In genomic region chr13:95505265-95505664, GRCh38 we compare ENCODE assay signal across 29 cellular contexts. TPM values are rescaled to one million over a fixed set of nuclear protein-coding genes. Genes with fewer than 3 reads are reported as not detected.
DNase-seq lines count a peak whose midpoint lies in the region; ATAC-seq and TF ChIP-seq lines count a peak whose summit lies in the region.
"Had no signal": no experiment of that assay in that cellular context is flagged by ENCODE, and none has a peak within 500 bp of the region (broad histone marks: within the 10 kb centered on the region; RNA-seq: fewer than 3 reads in every experiment).

No MANE protein-coding gene starts in this region.

- DNase-seq in Right ventricle myocardium inferior (ENCODE audit: missing footprints) (no peak), left ventricle myocardium inferior (no peak), body of pancreas (peak in 3 of 4 donors; percentile 39 to 57 (median 43)), iPS-NIHi7 (ENCODE audit: extremely low spot score) (peak; percentile 59), thoracic aorta (ENCODE audit: low spot score) (no peak), NCI-H1930 (lab: John Stamatoyannopoulos, UW) (no peak)
- DNase-seq: activated CD4-positive, alpha-beta T cell treated with anti-CD3 and anti-CD28 coated beads for 1 hour; activated naive CD4-positive, alpha-beta T cell treated with anti-CD3 and anti-CD28 coated beads for 36 hours; activated T-cell treated with anti-CD3 and anti-CD28 coated beads, Interleukin-2, amount 50 U/mL, for 48 hours; DMS53; erythroblast; foreskin keratinocyte; GF-D8; hypothalamus; kidney; naive thymus-derived CD4-positive, alpha-beta T cell; NCI-H2029; NCI-H446 treated with DMSO at 0.1 percent for 48 hours; ovary; right lobe of liver; stimulated activated CD4-positive, alpha-beta T cell treated with anti-CD3 and anti-CD28 coated beads, Interleukin-15, amount 100 ng/mL, for 24 hours; T1000 had no signal

- no peak for TF ChIP-seq POLR2A in body of pancreas (IDR thresholded peaks at IDR 0.05)

- peak; percentile 44 for ATAC-seq in Right ventricle myocardium inferior
- peak; percentile 42 for ATAC-seq in body of pancreas
- ATAC-seq in thoracic aorta (ENCODE audit: insufficient number of reproducible peaks, low FRiP score, low read depth) = peak; percentile 57
- ATAC-seq in HG02885 (IDR thresholded peaks at IDR 0.05; ENCODE audit: poor library complexity, unreplicated experiment) = no peak
- no peak for ATAC-seq in HG02798 (IDR thresholded peaks at IDR 0.05; ENCODE audit: poor library complexity, unreplicated experiment)
- ATAC-seq: foreskin keratinocyte; naive thymus-derived CD4-positive, alpha-beta T cell; right lobe of liver; SK-N-SH treated with all-trans-retinoic acid at 6 μM for 48 hours had no signal

- H3K9me3 ChIP-seq in left ventricle myocardium inferior (replicated peaks) (peaks cover 12% of the 10 kb centered on the region), body of pancreas (no peaks in the 10 kb centered on the region), thoracic aorta (no peaks in the 10 kb centered on the region)
- H3K9me3 ChIP-seq: ovary, right lobe of liver had no signal

- H3K4me1 ChIP-seq in left ventricle myocardium inferior = no peaks in the 10 kb centered on the region
- peaks cover 9% of the 10 kb centered on the region for H3K4me1 ChIP-seq in body of pancreas
- peaks cover 0 to 15% of the 10 kb centered on the region in 2 donors for H3K4me1 ChIP-seq in thoracic aorta (ENCODE audit: control insufficient read depth in 1 of 2, low read depth in 2 of 2)
- H3K4me1 ChIP-seq: right lobe of liver had no signal

- no peak for TF ChIP-seq CTCF in left ventricle myocardium inferior (IDR thresholded peaks at IDR 0.05; ENCODE audit: borderline replicate concordance)
- no peak for TF ChIP-seq CTCF in body of pancreas (IDR thresholded peaks at IDR 0.05)
- TF ChIP-seq CTCF in thoracic aorta (IDR thresholded peaks at IDR 0.05) = no peak

- no peaks in the 10 kb centered on the region for H3K27me3 ChIP-seq in left ventricle myocardium inferior (ENCODE audit: low read depth)
- no peaks in the 10 kb centered on the region for H3K27me3 ChIP-seq in body of pancreas
- H3K27me3 ChIP-seq in thoracic aorta (replicated peaks; ENCODE audit: insufficient read depth) = no peaks in the 10 kb centered on the region
- H3K27me3 ChIP-seq: foreskin keratinocyte, ovary, right lobe of liver had no signal

- intact Hi-C loops in Right ventricle myocardium inferior (cut with DNase I) (no loop called here), left ventricle myocardium inferior (cut with micrococcal nuclease) (no loop called here), body of pancreas (cut with DNase I) (no loop called here)

- H3K36me3 ChIP-seq in left ventricle myocardium inferior (no peaks in the 10 kb centered on the region), body of pancreas (replicated peaks in 1 of 2; ENCODE audit: insufficient read depth in 1 of 2, low read depth in 2 of 2) (no peaks in the 10 kb centered on the region), thoracic aorta (no peaks in the 10 kb centered on the region)
- H3K36me3 ChIP-seq: ovary, right lobe of liver had no signal

- H3K27ac ChIP-seq in left ventricle myocardium inferior (replicated peaks) (no peak overlapping the region), body of pancreas (no peak overlapping the region), thoracic aorta (no peak overlapping the region)
- H3K27ac ChIP-seq: foreskin keratinocyte, ovary, right lobe of liver had no signal

- H3K4me3 ChIP-seq in left ventricle myocardium inferior (no peak overlapping the region), body of pancreas (no peak overlapping the region), thoracic aorta (no peak overlapping the region)
- H3K4me3 ChIP-seq: ovary, right lobe of liver had no signal

- WGBS in body of pancreas, 2 donors = 22 to 34% methylated on average over 3 of the region's 3 CpGs

RNA-seq across cellular contexts. Expression of gene CLDN10, which starts 47.3 kb away (rescaled TPM):
- total RNA-seq in Right ventricle myocardium inferior (0.35 TPM), left ventricle myocardium inferior (not detected), body of pancreas (100 to 1,000 TPM in 1 of 2 donors, 10 to 100 TPM in 1; 72.8 to 228 TPM), thoracic aorta (not detected)
- total RNA-seq: activated CD8-positive, alpha-beta memory T cell treated with anti-CD3 and anti-CD28 coated beads for 36 hours; activated naive CD4-positive, alpha-beta T cell treated with anti-CD3 and anti-CD28 coated beads for 36 hours; B cell; foreskin keratinocyte; HT1080; mesenteric fat pad; naive thymus-derived CD4-positive, alpha-beta T cell had no signal

Comparison
In these comparisons a context has a peak if more than half of its experiments do, and no peak if none do; other contexts are left out.
1. ATAC-seq: peak in Right ventricle myocardium inferior (single experiment), body of pancreas (single experiment) and thoracic aorta (single experiment); none in HG02885 (single experiment) and HG02798 (single experiment).
2. DNase-seq: peak in body of pancreas (3 of 4) and iPS-NIHi7 (single experiment); none in Right ventricle myocardium inferior (single experiment), left ventricle myocardium inferior (single experiment), thoracic aorta (single experiment) and NCI-H1930 (0 of 2).
3. RNA of gene CLDN10, which starts 47.3 kb away (total RNA-seq): 72.8 to 228 TPM in body of pancreas; 0.35 TPM in Right ventricle myocardium inferior (single experiment), not detected in left ventricle myocardium inferior (single experiment) and not detected in thoracic aorta; every median in the first group is over 10 times any median in the second.